In genomic region chr17:65824901-65825300, GRCh38 we compare ENCODE assay signal across 33 cellular contexts.
"Had no signal": no experiment of that assay in that cellular context is flagged by ENCODE, and none has a peak within 500 bp of the region (broad histone marks: within the 10 kb centered on the region; RNA-seq: fewer than 3 reads in every experiment).

No MANE protein-coding gene starts in this region.

- DNase-seq: activated CD4-positive, alpha-beta memory T cell treated with anti-CD3 and anti-CD28 coated beads for 36 hours; activated CD4-positive, alpha-beta T cell treated with anti-CD3 and anti-CD28 coated beads for 4 hours; activated CD4-positive, alpha-beta T cell treated with anti-CD3 and anti-CD28 coated beads, Interleukin-2, amount 50 U/mL, for 1 hour; activated CD8-positive, alpha-beta memory T cell treated with anti-CD3 and anti-CD28 coated beads, Interleukin-2, amount 50 U/mL, for 4 hours; activated effector memory CD4-positive, alpha-beta T cell treated with Interleukin-2 at 50 U/mL for 16 hours; activated naive CD4-positive, alpha-beta T cell treated with anti-CD3 and anti-CD28 coated beads, Interleukin-2, amount 50 U/mL, for 16 hours; activated naive CD8-positive, alpha-beta T cell treated with anti-CD3 and anti-CD28 coated beads for 36 hours; activated T-cell treated with anti-CD3 and anti-CD28 coated beads for 4 hours; activated T-cell treated with anti-CD3 and anti-CD28 coated beads, Interleukin-2, amount 50 U/mL, for 4 hours; amniotic stem cell; aorta; brain microvascular endothelial cell; central memory CD4-positive, alpha-beta T cell; Kasumi-1; KG1; MG63; NCI-H1048; NCI-H1105 treated with DMSO at 0.1 percent for 48 hours; NCI-H1436; NCI-H1694; NCI-H1930; NCI-H510A; NCI-H526; NCI-H748 treated with DMSO at 0.1 percent for 48 hours; NK-92 treated with Interleukin-12 subunit alpha and Interleukin-12 subunit beta, amount 100 ng/mL, for 24 hours; PC-3; Peyer's patch; SW 1271; T-helper 1 cell; T-helper 2 cell; T-helper 9 cell had no signal

- H3K27ac ChIP-seq: brain microvascular endothelial cell, Peyer's patch, RWPE1 had no signal

- H3K4me3 ChIP-seq: MG63, Peyer's patch had no signal

- H3K9me3 ChIP-seq: Peyer's patch had no signal

- H3K4me1 ChIP-seq: Peyer's patch had no signal

- ATAC-seq: PC-3, Right ventricle myocardium inferior had no signal
